ENCODE assay signal across 9 cellular contexts in the genomic region with DNA sequence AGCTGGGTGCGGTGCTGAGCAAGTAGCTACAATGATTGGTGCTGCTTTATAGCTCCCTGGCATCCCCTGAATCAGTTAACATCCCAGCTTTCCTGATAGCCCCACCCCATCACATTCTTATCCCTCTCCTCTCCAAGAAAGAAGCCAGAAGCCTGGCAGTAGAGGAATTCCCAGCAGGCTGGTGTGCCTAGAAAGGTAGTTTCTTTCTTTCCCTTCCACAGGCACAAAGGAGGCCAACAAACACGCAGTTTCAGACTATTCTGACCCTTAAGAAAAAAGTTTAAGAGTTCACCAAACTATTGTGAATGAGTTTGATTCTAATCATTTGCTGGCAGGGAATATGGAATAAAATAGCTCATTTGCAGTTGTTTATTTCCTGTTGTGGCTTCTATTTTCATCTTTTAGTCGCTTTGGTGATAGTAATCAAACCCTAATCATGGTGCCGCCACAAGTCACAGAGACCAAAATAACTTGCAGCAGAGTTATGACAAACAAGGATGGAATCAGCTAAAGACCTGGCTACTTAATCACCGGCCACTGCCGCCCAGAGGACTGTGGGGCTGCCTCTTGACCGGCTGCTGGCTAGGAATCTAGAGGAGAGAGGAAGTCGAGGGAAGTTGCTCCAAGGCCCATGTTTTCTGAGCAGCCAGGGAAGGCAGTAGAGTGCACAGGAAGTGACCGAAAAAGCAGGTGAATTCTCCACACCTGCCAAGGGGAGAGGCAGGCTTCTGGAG. TPM values are rescaled to one million over a fixed set of nuclear protein-coding genes. Genes with fewer than 3 reads are reported as not detected.
DNase-seq lines count a peak whose midpoint lies in the region; ATAC-seq, FAIRE-seq and TF ChIP-seq lines count a peak whose summit lies in the region.
"Had no signal": no experiment of that assay in that cellular context is flagged by ENCODE, and none has a peak within 500 bp of the region (broad histone marks: within the 10 kb centered on the region; RNA-seq: fewer than 3 reads in every experiment).

No MANE protein-coding gene starts in this region.

- 10% methylated on average over 8 of the region's 9 CpGs for WGBS in mammary epithelial cell (ENCODE audit: low coverage, missing lambda C conversion rate)
- 32 to 51% methylated on average over 9 of the region's 9 CpGs for WGBS in lung, 2 donors

- H3K4me1 Mint-ChIP-seq in activated CD4-positive, alpha-beta T cell treated with anti-CD3 and anti-CD28 coated beads for 36 hours: peaks cover 25% of the 10 kb centered on the region

- peak overlapping the region; percentile 4 for H3K27ac Mint-ChIP-seq in activated CD4-positive, alpha-beta T cell treated with anti-CD3 and anti-CD28 coated beads for 36 hours

- H3K27me3 Mint-ChIP-seq in activated CD4-positive, alpha-beta T cell treated with anti-CD3 and anti-CD28 coated beads for 36 hours: no peaks in the 10 kb centered on the region

- peak in 1 of 2 donors; percentile 11 for TF ChIP-seq CTCF in mammary epithelial cell (conservative IDR thresholded peaks at IDR 0.05 in 1 of 2, IDR thresholded peaks at IDR 0.05 in 1 of 2; ENCODE audit: extremely low read depth in 1 of 2, insufficient read depth in 1 of 2, low read depth in 1 of 2, low read length in 2 of 2)
- no peak for TF ChIP-seq CTCF in lung (IDR thresholded peaks at IDR 0.05; ENCODE audit: control extremely low read depth, extremely low read depth)
- TF ChIP-seq CTCF in D721Med (IDR thresholded peaks at IDR 0.05; ENCODE audit: insufficient read depth, missing control alignments): no peak

- H3K9me3 Mint-ChIP-seq in activated CD4-positive, alpha-beta T cell treated with anti-CD3 and anti-CD28 coated beads for 36 hours (ENCODE audit: low read depth): no peaks in the 10 kb centered on the region

- no peak for ATAC-seq in activated CD4-positive, alpha-beta T cell treated with anti-CD3 and anti-CD28 coated beads for 36 hours
- ATAC-seq in lung (ENCODE audit: insufficient read depth, low FRiP score): no peak

- H3K27ac ChIP-seq in mammary epithelial cell (ENCODE audit: insufficient read depth, low read depth, low read length) (peak overlapping the region; percentile 93), lung (ENCODE audit: low read depth in 1 of 2, low read length in 1 of 2) (peak overlapping the region; percentile 87 to 89)
- H3K27ac ChIP-seq: C4-2B had no signal

- no peak for DNase-seq in activated CD4-positive, alpha-beta T cell treated with anti-CD3 and anti-CD28 coated beads for 36 hours
- DNase-seq in activated CD4-positive, alpha-beta T cell treated with anti-CD3 and anti-CD28 coated beads for 48 hours: no peak
- peak; percentile 49 for DNase-seq in mammary epithelial cell
- peak; percentile 62 for DNase-seq in lung (ENCODE audit: low spot score)
- peak; percentile 72 for DNase-seq in ureter (ENCODE audit: low spot score)
- no peak for DNase-seq in D721Med (ENCODE audit: insufficient read length, low spot score)
- no peak for DNase-seq in cortex of kidney (lab: John Stamatoyannopoulos, UW)
- DNase-seq in HTR-8/SVneo (ENCODE audit: insufficient read length, low spot score): no peak

- no peak overlapping the region for H3K4me3 ChIP-seq in mammary epithelial cell (replicated peaks in 1 of 3; ENCODE audit: insufficient read depth in 1 of 3, low read depth in 2 of 3, low read length in 3 of 3)
- no peak overlapping the region for H3K4me3 ChIP-seq in lung

- no peak overlapping the region for H3K4me3 Mint-ChIP-seq in activated CD4-positive, alpha-beta T cell treated with anti-CD3 and anti-CD28 coated beads for 36 hours

- H3K9ac ChIP-seq in mammary epithelial cell (ENCODE audit: insufficient read depth, low read length): peak overlapping the region; percentile 75

- dilution Hi-C loops in mammary epithelial cell (cut with HindIII; ENCODE audit: low sequenced_read_pairs): no loop called here

- H3K36me3 Mint-ChIP-seq in activated CD4-positive, alpha-beta T cell treated with anti-CD3 and anti-CD28 coated beads for 36 hours (ENCODE audit: low read depth): no peaks in the 10 kb centered on the region

- H3K27me3 ChIP-seq in mammary epithelial cell (ENCODE audit: insufficient read depth, low read length): no peaks in the 10 kb centered on the region
- H3K27me3 ChIP-seq in lung (ENCODE audit: control insufficient read depth, insufficient read depth): no peaks in the 10 kb centered on the region

- H4K20me1 ChIP-seq in mammary epithelial cell (ENCODE audit: insufficient read depth, low read length): no peaks in the 10 kb centered on the region

- H2AFZ ChIP-seq in mammary epithelial cell (ENCODE audit: low read depth, low read length): peak overlapping the region; percentile 66

- intact Hi-C loops in activated CD4-positive, alpha-beta T cell treated with anti-CD3 and anti-CD28 coated beads for 36 hours (cut with DNase I, micrococcal nuclease): loop anchor here in 1 of 2 experiments (10.0 kb wide), 2 partner anchors 1021 to 1329 kb away; partner anchors contain the start of genes CXXC1, MBD1 and SMAD2
- intact Hi-C loops in mammary epithelial cell (cut with micrococcal nuclease): loop anchor here (1.0 kb wide), 1 partner anchor 43 kb away; no protein-coding TSS in a partner anchor

- H3K36me3 ChIP-seq in mammary epithelial cell (ENCODE audit: insufficient read depth, low read length) (no peaks in the 10 kb centered on the region), lung (ENCODE audit: control insufficient read depth in 2 of 2, insufficient read depth in 2 of 2, low read length in 2 of 2) (no peaks in the 10 kb centered on the region)

- no peak for FAIRE-seq in D721Med (lab: Jason Lieb, UNC)
- FAIRE-seq in HTR-8/SVneo (lab: Jason Lieb, UNC): no peak

- H3K79me2 ChIP-seq in mammary epithelial cell (ENCODE audit: insufficient read depth, low read length): peaks cover 10% of the 10 kb centered on the region

- POLR2A ChIA-PET in activated CD4-positive, alpha-beta T cell treated with anti-CD3 and anti-CD28 coated beads for 36 hours (lab: Charles Lee): no interaction called here

- TSS peak; percentile 42 for BruUV-seq in mammary epithelial cell (replicated peaks; lab: Mats Ljungman, UMichigan)

- CTCF ChIA-PET in activated CD4-positive, alpha-beta T cell treated with anti-CD3 and anti-CD28 coated beads for 36 hours (lab: Charles Lee): no interaction called here
- CTCF ChIA-PET in mammary epithelial cell (lab: Charles Lee; ENCODE audit: low non-redundant PET): interaction anchor here (0.5 kb wide), 1 partner anchor 1214 kb away, joined by 4 read pairs; no protein-coding TSS in a partner anchor

- in situ Hi-C loops in mammary epithelial cell (cut with MboI; ENCODE audit: low sequenced_read_pairs in 2 of 2): loop anchor here in 1 of 2 donors (10.0 kb wide), 1 partner anchor 89 kb away; no protein-coding TSS in a partner anchor

- peak overlapping the region; percentile 42 for H3K4me2 ChIP-seq in mammary epithelial cell (ENCODE audit: insufficient read depth, low read depth, low read length)

- H3K4me1 ChIP-seq in mammary epithelial cell (ENCODE audit: insufficient read depth, low read length) (peaks cover 42% of the 10 kb centered on the region), lung (ENCODE audit: control insufficient read depth in 2 of 2, insufficient read depth in 2 of 2, low read length in 2 of 2) (peaks cover 12 to 17% of the 10 kb centered on the region in 2 donors)

- H3K9me3 ChIP-seq in mammary epithelial cell (replicated peaks; ENCODE audit: insufficient read depth, low read length): no peaks in the 10 kb centered on the region
- no peaks in the 10 kb centered on the region for H3K9me3 ChIP-seq in lung (ENCODE audit: control insufficient read depth in 2 of 2, insufficient read depth in 1 of 2, low read length in 1 of 2)

RNA-seq across cellular contexts. Expression of gene SMAD7, which starts 4.9 kb away (rescaled TPM):
- 1 to 10 TPM; 7.2 to 9.3 TPM for total RNA-seq in activated CD4-positive, alpha-beta T cell treated with anti-CD3 and anti-CD28 coated beads for 36 hours
- 10 to 100 TPM; 15.7 to 20.0 TPM for total RNA-seq in mammary epithelial cell
- 8.2 TPM for polyA plus RNA-seq in mammary epithelial cell
- 53.8 TPM for polyA minus RNA-seq in mammary epithelial cell
- 10 to 100 TPM; 39.1 to 58.8 TPM for total RNA-seq in lung
- polyA plus RNA-seq in lung: 10 to 100 TPM; 11.8 to 32.5 TPM
- total RNA-seq in ureter: 23.2 TPM

Comparison
In these comparisons a context has a peak if more than half of its experiments do, and no peak if none do; other contexts are left out.
1. DNase-seq: peak in mammary epithelial cell (single experiment), lung (single experiment) and ureter (single experiment); none in activated CD4-positive, alpha-beta T cell treated with anti-CD3 and anti-CD28 coated beads for 36 hours (single experiment), activated CD4-positive, alpha-beta T cell treated with anti-CD3 and anti-CD28 coated beads for 48 hours (single experiment), D721Med (single experiment), cortex of kidney (single experiment) and HTR-8/SVneo (single experiment).